ENCODE assay signal across 1 cellular context in the genomic region with DNA sequence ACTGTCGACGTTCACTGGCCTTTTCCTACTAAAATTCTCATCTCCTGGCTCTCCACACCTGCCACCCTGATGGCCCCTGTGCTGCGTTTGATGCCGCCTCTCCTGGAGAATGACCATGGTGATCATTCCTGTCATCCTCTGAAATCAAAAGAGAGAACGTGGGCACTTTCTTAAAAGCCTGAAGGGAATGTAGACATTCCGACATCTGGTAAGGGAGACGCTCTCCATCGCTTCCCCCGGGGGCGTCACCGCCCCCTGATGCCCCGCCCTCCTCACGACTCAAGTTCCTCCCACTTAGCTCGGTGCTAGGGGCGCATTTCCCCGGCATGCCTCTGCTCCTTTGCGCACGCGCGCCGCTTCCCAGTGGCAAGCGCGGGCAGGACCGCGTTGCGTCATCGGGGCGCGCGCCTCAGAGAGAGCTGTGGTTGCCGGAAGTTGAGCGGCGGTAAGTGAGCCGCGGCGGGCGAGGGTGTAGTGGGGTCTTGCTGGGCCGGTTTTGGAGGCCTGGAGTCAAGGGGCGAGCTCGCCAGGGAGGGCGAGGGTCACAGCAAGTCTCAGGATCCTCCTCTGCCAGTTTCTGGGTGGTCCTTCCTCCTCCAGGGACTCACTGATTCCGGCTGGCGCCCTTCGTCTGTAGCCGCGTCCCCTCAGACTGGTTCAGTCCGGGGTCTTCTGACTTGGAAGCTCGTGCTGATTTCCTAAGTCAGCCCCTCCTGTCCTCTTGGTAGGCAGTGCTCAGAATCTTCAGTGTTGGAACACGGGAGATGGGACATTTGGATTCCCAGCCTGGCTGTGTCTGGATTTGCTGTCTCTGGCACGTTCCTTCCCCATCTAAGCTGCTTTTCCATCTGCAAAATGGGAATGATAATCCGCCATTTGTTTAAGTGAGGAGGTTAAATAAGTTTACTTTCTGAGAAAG.
TF ChIP-seq lines count a peak whose summit lies in the region.

A gene with protein sequence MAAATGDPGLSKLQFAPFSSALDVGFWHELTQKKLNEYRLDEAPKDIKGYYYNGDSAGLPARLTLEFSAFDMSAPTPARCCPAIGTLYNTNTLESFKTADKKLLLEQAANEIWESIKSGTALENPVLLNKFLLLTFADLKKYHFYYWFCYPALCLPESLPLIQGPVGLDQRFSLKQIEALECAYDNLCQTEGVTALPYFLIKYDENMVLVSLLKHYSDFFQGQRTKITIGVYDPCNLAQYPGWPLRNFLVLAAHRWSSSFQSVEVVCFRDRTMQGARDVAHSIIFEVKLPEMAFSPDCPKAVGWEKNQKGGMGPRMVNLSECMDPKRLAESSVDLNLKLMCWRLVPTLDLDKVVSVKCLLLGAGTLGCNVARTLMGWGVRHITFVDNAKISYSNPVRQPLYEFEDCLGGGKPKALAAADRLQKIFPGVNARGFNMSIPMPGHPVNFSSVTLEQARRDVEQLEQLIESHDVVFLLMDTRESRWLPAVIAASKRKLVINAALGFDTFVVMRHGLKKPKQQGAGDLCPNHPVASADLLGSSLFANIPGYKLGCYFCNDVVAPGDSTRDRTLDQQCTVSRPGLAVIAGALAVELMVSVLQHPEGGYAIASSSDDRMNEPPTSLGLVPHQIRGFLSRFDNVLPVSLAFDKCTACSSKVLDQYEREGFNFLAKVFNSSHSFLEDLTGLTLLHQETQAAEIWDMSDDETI (plus strand): TSS at position 412 of the 919 bp plus-strand sequence. CDS start 26,299 bp downstream, outside the sequence.

TF ChIP-seq in K562, 482 proteins besides CTCF, POLR2A, EP300 and RAD21 (continued from another document and continues in another):
- TF ChIP-seq, protein P1, sequence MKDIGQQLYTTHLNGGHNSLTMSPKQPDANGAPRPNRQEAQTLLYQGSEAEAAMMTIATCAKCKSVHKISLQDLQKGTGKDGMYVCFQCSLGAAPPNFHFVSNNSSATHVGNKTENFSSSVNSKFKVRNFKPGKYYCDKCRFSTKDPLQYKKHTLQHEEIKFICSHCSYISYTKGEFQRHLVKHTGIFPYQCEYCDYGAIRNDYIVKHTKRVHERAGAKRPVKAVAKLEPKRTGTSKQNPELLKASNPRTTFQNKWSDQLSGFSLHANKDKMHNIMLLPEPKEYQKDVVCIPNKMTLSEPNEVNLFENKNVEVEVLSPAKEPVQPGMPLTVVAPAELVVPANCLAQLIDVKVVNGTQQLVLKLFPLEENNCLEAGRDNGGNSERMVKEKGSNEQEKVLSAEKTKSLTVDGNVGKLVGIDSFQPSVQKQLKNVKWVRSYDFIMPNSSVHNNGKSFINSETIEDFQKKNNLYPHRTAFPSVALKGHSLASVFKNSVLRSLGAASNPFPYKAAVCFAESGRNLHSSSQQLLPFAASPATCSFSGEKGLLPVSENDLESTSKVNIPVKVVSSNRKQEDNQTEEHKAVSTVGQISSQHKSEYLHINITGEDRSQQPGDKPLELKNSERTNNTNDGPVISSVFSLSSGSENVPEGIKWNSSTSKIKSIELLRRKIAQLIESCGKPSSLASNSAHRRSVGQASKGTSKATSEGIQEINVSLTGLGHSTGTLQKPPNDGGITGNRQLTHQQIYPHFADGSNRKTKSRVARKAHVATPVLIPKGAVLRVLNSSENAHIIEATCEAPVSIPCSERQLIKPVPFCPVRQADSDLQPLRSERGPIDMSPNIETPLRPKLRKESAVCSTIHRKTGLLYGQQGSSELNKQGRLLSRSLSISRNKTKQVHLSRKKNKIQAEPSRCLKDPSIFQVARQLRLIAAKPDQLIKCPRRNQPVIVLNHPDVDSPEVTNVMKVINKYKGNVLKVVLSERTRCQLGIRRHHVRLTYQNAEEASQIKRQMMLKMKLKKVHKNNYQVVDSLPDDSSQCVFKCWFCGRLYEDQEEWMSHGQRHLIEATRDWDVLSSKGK (CRISPR knock-in tag; IDR thresholded peaks at IDR 0.05): no peak
- TF ChIP-seq CCAR2 (IDR thresholded peaks at IDR 0.05; ENCODE audit: low read depth, low read length) (no peak), SOX6 (IDR thresholded peaks at IDR 0.05) (no peak), ZNF12 (CRISPR knock-in tag; IDR thresholded peaks at IDR 0.05) (no peak), ZNF212 (CRISPR knock-in tag; IDR thresholded peaks at IDR 0.05) (no peak), RBBP5 (IDR thresholded peaks at IDR 0.05; ENCODE audit: borderline replicate concordance, insufficient read depth, low read length, poor library complexity, severe bottlenecking) (peak; percentile 94), KLF1 (tag; IDR thresholded peaks at IDR 0.05) (peak; percentile 79; the same call in 1 of the 2 replicates), ZNF79 (CRISPR knock-in tag; IDR thresholded peaks at IDR 0.05; ENCODE audit: low read depth) (no peak), FOXJ2 (tag; IDR thresholded peaks at IDR 0.05) (no peak), HDAC1 (IDR thresholded peaks at IDR 0.05) (peak in 1 of 2 experiments; percentile 92; a peak in 2 of 4 replicates), ZNF695 (CRISPR knock-in tag; IDR thresholded peaks at IDR 0.05) (no peak), MED1 (CRISPR knock-in tag; IDR thresholded peaks at IDR 0.05; ENCODE audit: borderline replicate concordance) (no peak), SIRT6 (IDR thresholded peaks at IDR 0.05; ENCODE audit: low read depth, low read length) (no peak), POLR3G (IDR thresholded peaks at IDR 0.05; ENCODE audit: extremely low read depth, insufficient read length, insufficient replicate concordance) (no peak), TBL1XR1 (IDR thresholded peaks at IDR 0.05; ENCODE audit: low read length in 2 of 2) (no peak), ZNF76 (CRISPR knock-in tag; IDR thresholded peaks at IDR 0.05; ENCODE audit: borderline replicate concordance) (no peak; the same call in 1 of the 2 replicates), POLR2AphosphoS2 (IDR thresholded peaks at IDR 0.05; ENCODE audit: low read length) (no peak), KAT8 (IDR thresholded peaks at IDR 0.05; ENCODE audit: low read depth) (peak; percentile 54; the same call in 1 of the 2 replicates), ILF3 (IDR thresholded peaks at IDR 0.05; ENCODE audit: borderline replicate concordance) (no peak; the same call in 1 of the 2 replicates), ZSCAN29 (IDR thresholded peaks at IDR 0.05) (no peak), PML (IDR thresholded peaks at IDR 0.05; ENCODE audit: low read length) (peak; percentile 78; the same call in 1 of the 2 replicates), ELF4 (CRISPR knock-in tag; IDR thresholded peaks at IDR 0.05) (peak; percentile 95), GTF2E2 (tag; IDR thresholded peaks at IDR 0.05) (no peak), SMARCB1 (IDR thresholded peaks at IDR 0.05; ENCODE audit: insufficient read length, low read depth) (no peak), HNRNPUL1 (IDR thresholded peaks at IDR 0.05; ENCODE audit: low read length) (no peak), SPI1 (IDR thresholded peaks at IDR 0.05; ENCODE audit: borderline replicate concordance, low read depth, low read length) (peak; percentile 64; the same call in 1 of the 2 replicates), ZNF764 (CRISPR knock-in tag; IDR thresholded peaks at IDR 0.05; ENCODE audit: low read depth) (no peak), ZNF551 (CRISPR knock-in tag; IDR thresholded peaks at IDR 0.05) (no peak), FIP1L1 (IDR thresholded peaks at IDR 0.05; ENCODE audit: low read depth, low read length, poor library complexity, severe bottlenecking) (peak; percentile 37), RUNX1 (IDR thresholded peaks at IDR 0.05; ENCODE audit: low read depth) (no peak), ADNP (tag; IDR thresholded peaks at IDR 0.05) (no peak), ZNF583 (CRISPR knock-in tag; IDR thresholded peaks at IDR 0.05) (no peak; the same call in 1 of the 2 replicates), SREBF2 (CRISPR knock-in tag; IDR thresholded peaks at IDR 0.05) (no peak), ZNF143 (CRISPR knock-in tag; IDR thresholded peaks at IDR 0.05) (peak; percentile 67), SMARCA4 (IDR thresholded peaks at IDR 0.05) (no peak), NFIX (CRISPR knock-in tag; IDR thresholded peaks at IDR 0.05; ENCODE audit: low read depth) (no peak), ZBED1 (IDR thresholded peaks at IDR 0.05) (no peak)
- TF ChIP-seq, protein P2, sequence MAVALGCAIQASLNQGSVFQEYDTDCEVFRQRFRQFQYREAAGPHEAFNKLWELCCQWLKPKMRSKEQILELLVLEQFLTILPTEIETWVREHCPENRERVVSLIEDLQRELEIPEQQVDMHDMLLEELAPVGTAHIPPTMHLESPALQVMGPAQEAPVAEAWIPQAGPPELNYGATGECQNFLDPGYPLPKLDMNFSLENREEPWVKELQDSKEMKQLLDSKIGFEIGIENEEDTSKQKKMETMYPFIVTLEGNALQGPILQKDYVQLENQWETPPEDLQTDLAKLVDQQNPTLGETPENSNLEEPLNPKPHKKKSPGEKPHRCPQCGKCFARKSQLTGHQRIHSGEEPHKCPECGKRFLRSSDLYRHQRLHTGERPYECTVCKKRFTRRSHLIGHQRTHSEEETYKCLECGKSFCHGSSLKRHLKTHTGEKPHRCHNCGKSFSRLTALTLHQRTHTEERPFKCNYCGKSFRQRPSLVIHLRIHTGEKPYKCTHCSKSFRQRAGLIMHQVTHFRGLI (CRISPR knock-in tag; IDR thresholded peaks at IDR 0.05): no peak
- TF ChIP-seq, protein P3, sequence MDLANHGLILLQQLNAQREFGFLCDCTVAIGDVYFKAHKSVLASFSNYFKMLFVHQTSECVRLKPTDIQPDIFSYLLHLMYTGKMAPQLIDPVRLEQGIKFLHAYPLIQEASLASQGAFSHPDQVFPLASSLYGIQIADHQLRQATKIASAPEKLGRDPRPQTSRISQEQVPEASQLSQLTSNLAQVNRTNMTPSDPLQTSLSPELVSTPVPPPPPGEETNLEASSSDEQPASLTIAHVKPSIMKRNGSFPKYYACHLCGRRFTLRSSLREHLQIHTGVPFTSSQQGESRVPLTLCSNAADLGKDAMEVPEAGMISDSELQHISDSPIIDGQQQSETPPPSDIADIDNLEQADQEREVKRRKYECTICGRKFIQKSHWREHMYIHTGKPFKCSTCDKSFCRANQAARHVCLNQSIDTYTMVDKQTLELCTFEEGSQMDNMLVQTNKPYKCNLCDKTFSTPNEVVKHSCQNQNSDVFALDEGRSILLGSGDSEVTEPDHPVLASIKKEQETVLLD (IDR thresholded peaks at IDR 0.05): peak; percentile 95
- TF ChIP-seq, protein P4, sequence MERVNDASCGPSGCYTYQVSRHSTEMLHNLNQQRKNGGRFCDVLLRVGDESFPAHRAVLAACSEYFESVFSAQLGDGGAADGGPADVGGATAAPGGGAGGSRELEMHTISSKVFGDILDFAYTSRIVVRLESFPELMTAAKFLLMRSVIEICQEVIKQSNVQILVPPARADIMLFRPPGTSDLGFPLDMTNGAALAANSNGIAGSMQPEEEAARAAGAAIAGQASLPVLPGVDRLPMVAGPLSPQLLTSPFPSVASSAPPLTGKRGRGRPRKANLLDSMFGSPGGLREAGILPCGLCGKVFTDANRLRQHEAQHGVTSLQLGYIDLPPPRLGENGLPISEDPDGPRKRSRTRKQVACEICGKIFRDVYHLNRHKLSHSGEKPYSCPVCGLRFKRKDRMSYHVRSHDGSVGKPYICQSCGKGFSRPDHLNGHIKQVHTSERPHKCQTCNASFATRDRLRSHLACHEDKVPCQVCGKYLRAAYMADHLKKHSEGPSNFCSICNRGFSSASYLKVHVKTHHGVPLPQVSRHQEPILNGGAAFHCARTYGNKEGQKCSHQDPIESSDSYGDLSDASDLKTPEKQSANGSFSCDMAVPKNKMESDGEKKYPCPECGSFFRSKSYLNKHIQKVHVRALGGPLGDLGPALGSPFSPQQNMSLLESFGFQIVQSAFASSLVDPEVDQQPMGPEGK (CRISPR knock-in tag; IDR thresholded peaks at IDR 0.05; ENCODE audit: borderline replicate concordance): no peak
- TF ChIP-seq, protein P5, sequence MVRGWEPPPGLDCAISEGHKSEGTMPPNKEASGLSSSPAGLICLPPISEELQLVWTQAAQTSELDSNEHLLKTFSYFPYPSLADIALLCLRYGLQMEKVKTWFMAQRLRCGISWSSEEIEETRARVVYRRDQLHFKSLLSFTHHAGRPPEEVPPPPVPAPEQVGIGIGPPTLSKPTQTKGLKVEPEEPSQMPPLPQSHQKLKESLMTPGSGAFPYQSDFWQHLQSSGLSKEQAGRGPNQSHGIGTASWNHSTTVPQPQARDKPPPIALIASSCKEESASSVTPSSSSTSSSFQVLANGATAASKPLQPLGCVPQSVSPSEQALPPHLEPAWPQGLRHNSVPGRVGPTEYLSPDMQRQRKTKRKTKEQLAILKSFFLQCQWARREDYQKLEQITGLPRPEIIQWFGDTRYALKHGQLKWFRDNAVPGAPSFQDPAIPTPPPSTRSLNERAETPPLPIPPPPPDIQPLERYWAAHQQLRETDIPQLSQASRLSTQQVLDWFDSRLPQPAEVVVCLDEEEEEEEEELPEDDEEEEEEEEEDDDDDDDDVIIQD (CRISPR knock-in tag; IDR thresholded peaks at IDR 0.05): no peak
- TF ChIP-seq, protein P6, sequence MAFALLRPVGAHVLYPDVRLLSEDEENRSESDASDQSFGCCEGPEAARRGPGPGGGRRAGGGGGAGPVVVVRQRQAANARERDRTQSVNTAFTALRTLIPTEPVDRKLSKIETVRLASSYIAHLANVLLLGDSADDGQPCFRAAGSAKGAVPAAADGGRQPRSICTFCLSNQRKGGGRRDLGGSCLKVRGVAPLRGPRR (CRISPR knock-in tag; IDR thresholded peaks at IDR 0.05): no peak
- TF ChIP-seq, protein P7, sequence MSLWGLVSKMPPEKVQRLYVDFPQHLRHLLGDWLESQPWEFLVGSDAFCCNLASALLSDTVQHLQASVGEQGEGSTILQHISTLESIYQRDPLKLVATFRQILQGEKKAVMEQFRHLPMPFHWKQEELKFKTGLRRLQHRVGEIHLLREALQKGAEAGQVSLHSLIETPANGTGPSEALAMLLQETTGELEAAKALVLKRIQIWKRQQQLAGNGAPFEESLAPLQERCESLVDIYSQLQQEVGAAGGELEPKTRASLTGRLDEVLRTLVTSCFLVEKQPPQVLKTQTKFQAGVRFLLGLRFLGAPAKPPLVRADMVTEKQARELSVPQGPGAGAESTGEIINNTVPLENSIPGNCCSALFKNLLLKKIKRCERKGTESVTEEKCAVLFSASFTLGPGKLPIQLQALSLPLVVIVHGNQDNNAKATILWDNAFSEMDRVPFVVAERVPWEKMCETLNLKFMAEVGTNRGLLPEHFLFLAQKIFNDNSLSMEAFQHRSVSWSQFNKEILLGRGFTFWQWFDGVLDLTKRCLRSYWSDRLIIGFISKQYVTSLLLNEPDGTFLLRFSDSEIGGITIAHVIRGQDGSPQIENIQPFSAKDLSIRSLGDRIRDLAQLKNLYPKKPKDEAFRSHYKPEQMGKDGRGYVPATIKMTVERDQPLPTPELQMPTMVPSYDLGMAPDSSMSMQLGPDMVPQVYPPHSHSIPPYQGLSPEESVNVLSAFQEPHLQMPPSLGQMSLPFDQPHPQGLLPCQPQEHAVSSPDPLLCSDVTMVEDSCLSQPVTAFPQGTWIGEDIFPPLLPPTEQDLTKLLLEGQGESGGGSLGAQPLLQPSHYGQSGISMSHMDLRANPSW (CRISPR knock-in tag; IDR thresholded peaks at IDR 0.05): no peak
- TF ChIP-seq, protein P8, sequence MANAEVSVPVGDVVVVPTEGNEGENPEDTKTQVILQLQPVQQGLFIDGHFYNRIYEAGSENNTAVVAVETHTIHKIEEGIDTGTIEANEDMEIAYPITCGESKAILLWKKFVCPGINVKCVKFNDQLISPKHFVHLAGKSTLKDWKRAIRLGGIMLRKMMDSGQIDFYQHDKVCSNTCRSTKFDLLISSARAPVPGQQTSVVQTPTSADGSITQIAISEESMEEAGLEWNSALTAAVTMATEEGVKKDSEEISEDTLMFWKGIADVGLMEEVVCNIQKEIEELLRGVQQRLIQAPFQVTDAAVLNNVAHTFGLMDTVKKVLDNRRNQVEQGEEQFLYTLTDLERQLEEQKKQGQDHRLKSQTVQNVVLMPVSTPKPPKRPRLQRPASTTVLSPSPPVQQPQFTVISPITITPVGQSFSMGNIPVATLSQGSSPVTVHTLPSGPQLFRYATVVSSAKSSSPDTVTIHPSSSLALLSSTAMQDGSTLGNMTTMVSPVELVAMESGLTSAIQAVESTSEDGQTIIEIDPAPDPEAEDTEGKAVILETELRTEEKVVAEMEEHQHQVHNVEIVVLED (CRISPR knock-in tag; IDR thresholded peaks at IDR 0.05): peak; percentile 75
